Comparison of ENCODE assay signal across 1 cellular context in genomic region chr16:68237243-68238028, GRCh38.
TF ChIP-seq lines count a peak whose summit lies in the region.

No MANE protein-coding gene starts in this region.

TF ChIP-seq in GM12878, 131 proteins besides CTCF, POLR2A, EP300 and RAD21 (continued from another document):
- TF ChIP-seq FOS (IDR thresholded peaks at IDR 0.05; ENCODE audit: borderline replicate concordance, extremely low read depth, insufficient read length) (no peak), MYC (IDR thresholded peaks at IDR 0.05; ENCODE audit: insufficient read depth, insufficient read length, insufficient replicate concordance, low read length, severe bottlenecking) (no peak), NRF1 (conservative IDR thresholded peaks at IDR 0.05; ENCODE audit: low read depth, low read length) (peak; percentile 57), GABPA (IDR thresholded peaks at IDR 0.05; ENCODE audit: low read depth) (no peak; the same call in 1 of the 2 replicates), IRF4 (IDR thresholded peaks at IDR 0.05; ENCODE audit: low read depth, low read length) (no peak), BRCA1 (IDR thresholded peaks at IDR 0.05; ENCODE audit: low read depth, low read length) (no peak), RUNX3 (IDR thresholded peaks at IDR 0.05; ENCODE audit: low read length) (peak; percentile 54; the same call in 1 of the 2 replicates), RB1 (IDR thresholded peaks at IDR 0.05; ENCODE audit: borderline replicate concordance) (no peak; the same call in 1 of the 2 replicates), ZNF592 (IDR thresholded peaks at IDR 0.05) (no peak), ZNF687 (IDR thresholded peaks at IDR 0.05) (peak; percentile 73), PKNOX1 (IDR thresholded peaks at IDR 0.05) (peak; percentile 96), STAT1 (conservative IDR thresholded peaks at IDR 0.05) (no peak), EED (IDR thresholded peaks at IDR 0.05; ENCODE audit: low read depth) (peak; percentile 22), MLLT1 (IDR thresholded peaks at IDR 0.05) (no peak), IKZF2 (IDR thresholded peaks at IDR 0.05) (peak; percentile 53 to 58; a peak in 3 of 4 replicates), BCL11A (IDR thresholded peaks at IDR 0.05; ENCODE audit: low read depth, low read length) (no peak)
- TF ChIP-seq, protein P1, sequence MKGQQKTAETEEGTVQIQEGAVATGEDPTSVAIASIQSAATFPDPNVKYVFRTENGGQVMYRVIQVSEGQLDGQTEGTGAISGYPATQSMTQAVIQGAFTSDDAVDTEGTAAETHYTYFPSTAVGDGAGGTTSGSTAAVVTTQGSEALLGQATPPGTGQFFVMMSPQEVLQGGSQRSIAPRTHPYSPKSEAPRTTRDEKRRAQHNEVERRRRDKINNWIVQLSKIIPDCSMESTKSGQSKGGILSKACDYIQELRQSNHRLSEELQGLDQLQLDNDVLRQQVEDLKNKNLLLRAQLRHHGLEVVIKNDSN (IDR thresholded peaks at IDR 0.05; ENCODE audit: borderline replicate concordance, extremely low read length, insufficient read depth, low read depth, low read length), result no peak
- TF ChIP-seq, protein P2, sequence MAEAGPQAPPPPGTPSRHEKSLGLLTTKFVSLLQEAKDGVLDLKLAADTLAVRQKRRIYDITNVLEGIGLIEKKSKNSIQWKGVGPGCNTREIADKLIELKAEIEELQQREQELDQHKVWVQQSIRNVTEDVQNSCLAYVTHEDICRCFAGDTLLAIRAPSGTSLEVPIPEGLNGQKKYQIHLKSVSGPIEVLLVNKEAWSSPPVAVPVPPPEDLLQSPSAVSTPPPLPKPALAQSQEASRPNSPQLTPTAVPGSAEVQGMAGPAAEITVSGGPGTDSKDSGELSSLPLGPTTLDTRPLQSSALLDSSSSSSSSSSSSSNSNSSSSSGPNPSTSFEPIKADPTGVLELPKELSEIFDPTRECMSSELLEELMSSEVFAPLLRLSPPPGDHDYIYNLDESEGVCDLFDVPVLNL (IDR thresholded peaks at IDR 0.05; ENCODE audit: low read depth, low read length), result no peak; the same call in 1 of the 2 replicates
- TF ChIP-seq, protein P3, sequence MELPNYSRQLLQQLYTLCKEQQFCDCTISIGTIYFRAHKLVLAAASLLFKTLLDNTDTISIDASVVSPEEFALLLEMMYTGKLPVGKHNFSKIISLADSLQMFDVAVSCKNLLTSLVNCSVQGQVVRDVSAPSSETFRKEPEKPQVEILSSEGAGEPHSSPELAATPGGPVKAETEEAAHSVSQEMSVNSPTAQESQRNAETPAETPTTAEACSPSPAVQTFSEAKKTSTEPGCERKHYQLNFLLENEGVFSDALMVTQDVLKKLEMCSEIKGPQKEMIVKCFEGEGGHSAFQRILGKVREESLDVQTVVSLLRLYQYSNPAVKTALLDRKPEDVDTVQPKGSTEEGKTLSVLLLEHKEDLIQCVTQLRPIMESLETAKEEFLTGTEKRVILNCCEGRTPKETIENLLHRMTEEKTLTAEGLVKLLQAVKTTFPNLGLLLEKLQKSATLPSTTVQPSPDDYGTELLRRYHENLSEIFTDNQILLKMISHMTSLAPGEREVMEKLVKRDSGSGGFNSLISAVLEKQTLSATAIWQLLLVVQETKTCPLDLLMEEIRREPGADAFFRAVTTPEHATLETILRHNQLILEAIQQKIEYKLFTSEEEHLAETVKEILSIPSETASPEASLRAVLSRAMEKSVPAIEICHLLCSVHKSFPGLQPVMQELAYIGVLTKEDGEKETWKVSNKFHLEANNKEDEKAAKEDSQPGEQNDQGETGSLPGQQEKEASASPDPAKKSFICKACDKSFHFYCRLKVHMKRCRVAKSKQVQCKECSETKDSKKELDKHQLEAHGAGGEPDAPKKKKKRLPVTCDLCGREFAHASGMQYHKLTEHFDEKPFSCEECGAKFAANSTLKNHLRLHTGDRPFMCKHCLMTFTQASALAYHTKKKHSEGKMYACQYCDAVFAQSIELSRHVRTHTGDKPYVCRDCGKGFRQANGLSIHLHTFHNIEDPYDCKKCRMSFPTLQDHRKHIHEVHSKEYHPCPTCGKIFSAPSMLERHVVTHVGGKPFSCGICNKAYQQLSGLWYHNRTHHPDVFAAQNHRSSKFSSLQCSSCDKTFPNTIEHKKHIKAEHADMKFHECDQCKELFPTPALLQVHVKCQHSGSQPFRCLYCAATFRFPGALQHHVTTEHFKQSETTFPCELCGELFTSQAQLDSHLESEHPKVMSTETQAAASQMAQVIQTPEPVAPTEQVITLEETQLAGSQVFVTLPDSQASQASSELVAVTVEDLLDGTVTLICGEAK (IDR thresholded peaks at IDR 0.05; ENCODE audit: borderline replicate concordance), result peak; percentile 57; the same call in 1 of the 2 replicates
TF ChIP-seq in GM12878: peak in this region for 24.
